Comparison of ENCODE assay signal across 8 cellular contexts in genomic region chr16:25257504-25257955, GRCh38. TPM values are rescaled to one million over a fixed set of nuclear protein-coding genes. Genes with fewer than 3 reads are reported as not detected.
A peak's percentile ranks its signal among the peaks of the same experiment; 100 is the strongest.
DNase-seq lines count a peak whose midpoint lies in the region; ATAC-seq and TF ChIP-seq lines count a peak whose summit lies in the region.

ZKSCAN2 (minus strand) TSS chr16:25257845; CDS start chr16:25257127, 718 bp downstream.

- H3K9me3 ChIP-seq in ascending aorta (no peaks in the 10 kb centered on the region), aorta (ENCODE audit: control insufficient read depth, low read length) (no peaks in the 10 kb centered on the region)

- no peaks in the 10 kb centered on the region for H3K9me3 Mint-ChIP-seq in T-helper 2 cell treated with Interferon-gamma antibody and Interleukin-4, amounts not matched to agents 5 μg/mL and 100 μg/mL, for 36 hours

- peak within 1 kb of the TSS; percentile 98 for H3K27ac Mint-ChIP-seq in T-helper 2 cell treated with Interferon-gamma antibody and Interleukin-4, amounts not matched to agents 5 μg/mL and 100 μg/mL, for 36 hours

- no peaks in the 10 kb centered on the region for H3K27me3 Mint-ChIP-seq in T-helper 2 cell treated with Interferon-gamma antibody and Interleukin-4, amounts not matched to agents 5 μg/mL and 100 μg/mL, for 36 hours (ENCODE audit: low read depth)

- ATAC-seq in aorta (ENCODE audit: low FRiP score): peak; percentile 98

- peak within 1 kb of the TSS; percentile 99 for H3K4me3 Mint-ChIP-seq in T-helper 2 cell treated with Interferon-gamma antibody and Interleukin-4, amounts not matched to agents 5 μg/mL and 100 μg/mL, for 36 hours

- H3K4me3 ChIP-seq in GM12875 (ENCODE audit: low read depth, low read length) (peak within 1 kb of the TSS; percentile 92), HFF-Myc (replicated peaks; ENCODE audit: low read depth, low read length) (peak within 1 kb of the TSS; percentile 75), ascending aorta (peak within 1 kb of the TSS; percentile 70 to 92), aorta (ENCODE audit: low read length in 2 of 2) (peak within 1 kb of the TSS; percentile 52 to 85)

- 0% methylated on average over 41 to 65 of the region's 65 CpGs for WGBS in aorta, 2 donors

- H3K4me1 Mint-ChIP-seq in T-helper 2 cell treated with Interferon-gamma antibody and Interleukin-4, amounts not matched to agents 5 μg/mL and 100 μg/mL, for 36 hours (ENCODE audit: low read depth): peaks cover 40% of the 10 kb centered on the region

- H3K27ac ChIP-seq in ascending aorta: peak within 1 kb of the TSS; percentile 91 to 98
- peak within 1 kb of the TSS; percentile 23 to 95 for H3K27ac ChIP-seq in aorta (ENCODE audit: low read depth in 1 of 2, low read length in 2 of 2)

- DNase-seq in HFF-Myc (ENCODE audit: extremely low read depth, low read depth): peak; percentile 40
- DNase-seq in NAMALWA (ENCODE audit: low spot score): peak; percentile 85
- DNase-seq in T-helper 2 cell treated with Interferon-gamma antibody and Interleukin-4, amounts not matched to agents 5 μg/mL and 100 μg/mL, for 36 hours (ENCODE audit: low spot score): peak; percentile 89
- peak; percentile 63 to 93 for DNase-seq in ascending aorta (ENCODE audit: low spot score in 2 of 2)
- DNase-seq in hepatic stellate cell (ENCODE audit: low spot score): peak; percentile 87
- peak; percentile 64 for DNase-seq in renal cortical epithelial cell (ENCODE audit: low read depth)
- DNase-seq in aorta: peak; percentile 94 to 95

- peaks cover 7 to 20% of the 10 kb centered on the region in 2 donors for H3K4me1 ChIP-seq in ascending aorta
- H3K4me1 ChIP-seq in aorta (ENCODE audit: control insufficient read depth in 1 of 2, insufficient read depth in 2 of 2, low read length in 2 of 2): peaks cover 0 to 2% of the 10 kb centered on the region in 2 donors

- H3K27me3 ChIP-seq in ascending aorta: no peaks in the 10 kb centered on the region
- no peaks in the 10 kb centered on the region for H3K27me3 ChIP-seq in aorta (ENCODE audit: control insufficient read depth in 1 of 2, insufficient read depth in 2 of 2, low read length in 1 of 2)

- peaks cover 16% of the 10 kb centered on the region in 2 donors for H3K36me3 ChIP-seq in ascending aorta
- H3K36me3 ChIP-seq in aorta (ENCODE audit: control insufficient read depth in 1 of 2, insufficient read depth in 2 of 2, low read length in 1 of 2): peaks cover 0 to 6% of the 10 kb centered on the region in 2 donors

- TF ChIP-seq CTCF in GM12875 (IDR thresholded peaks at IDR 0.05; ENCODE audit: borderline replicate concordance, insufficient read depth, low read depth, low read length) (no peak), HFF-Myc (IDR thresholded peaks at IDR 0.05; ENCODE audit: low read depth, low read length, missing control alignments) (no peak), ascending aorta (IDR thresholded peaks at IDR 0.05) (no peak)

- H3K36me3 Mint-ChIP-seq in T-helper 2 cell treated with Interferon-gamma antibody and Interleukin-4, amounts not matched to agents 5 μg/mL and 100 μg/mL, for 36 hours (ENCODE audit: low read depth): peaks cover 25% of the 10 kb centered on the region

- intact Hi-C loops in ascending aorta (cut with DNase I) (loop anchor here (5.0 to 10.0 kb wide), 3 partner anchors 150 to 743 kb away; no protein-coding TSS in a partner anchor), aorta (cut with DNase I) (no loop called here)

RNA-seq across cellular contexts. Expression of gene ZKSCAN2, which starts in this region (rescaled TPM):
- total RNA-seq in ascending aorta (3.1 TPM), renal cortical epithelial cell (2.6 and 10.4 TPM in 2 replicates), aorta (1 to 10 TPM; 4.9 to 5.1 TPM)
- polyA plus RNA-seq in aorta: 1 to 10 TPM in 1 of 2 donors, under 1 TPM in 1; 0.88 to 1.0 TPM

Comparison
In these comparisons a context has a peak if more than half of its experiments do, and no peak if none do; other contexts are left out.
1. Peak in every context shown above with its lines: DNase-seq, ATAC-seq, H3K4me3 ChIP-seq and H3K27ac ChIP-seq.
2. DNase-seq: peak in every context shown above with its lines; median percentile 94 in aorta; 89 in T-helper 2 cell treated with Interferon-gamma antibody and Interleukin-4, amounts not matched to agents 5 μg/mL and 100 μg/mL, for 36 hours; 87 in hepatic stellate cell; 85 in NAMALWA; 78 in ascending aorta; 64 in renal cortical epithelial cell; 40 in HFF-Myc.